In genomic region chr20:31543966-31544598, GRCh38 we compare ENCODE assay signal across 11 cellular contexts. TPM values are rescaled to one million over a fixed set of nuclear protein-coding genes. Genes with fewer than 3 reads are reported as not detected.
DNase-seq lines count a peak whose midpoint lies in the region; ATAC-seq and TF ChIP-seq lines count a peak whose summit lies in the region.
"Had no signal": no experiment of that assay in that cellular context is flagged by ENCODE, and none has a peak within 500 bp of the region (broad histone marks: within the 10 kb centered on the region; RNA-seq: fewer than 3 reads in every experiment).

No MANE protein-coding gene starts in this region.

- H3K4me1 ChIP-seq in ascending aorta (no peaks in the 10 kb centered on the region), uterus (no peaks in the 10 kb centered on the region)

- H3K9me3 Mint-ChIP-seq in WTC11: no peaks in the 10 kb centered on the region

- H3K4me3 Mint-ChIP-seq in WTC11: no peak overlapping the region

- no peak for DNase-seq in Right ventricle myocardium inferior (ENCODE audit: missing footprints)
- no peak for DNase-seq in Right ventricle myocardium superior
- no peak for DNase-seq in ascending aorta (ENCODE audit: low spot score in 2 of 2)
- DNase-seq in iris pigment epithelial cell (ENCODE audit: low read depth): peak; percentile 97
- DNase-seq in uterus: peak; percentile 37 to 41
- DNase-seq in WTC11 (ENCODE audit: low spot score): no peak
- no peak for DNase-seq in anterior cingulate cortex (lab: John Stamatoyannopoulos, UW)
- DNase-seq: NCI-H524 treated with DMSO at 0.1 percent for 48 hours had no signal

- H3K4me3 ChIP-seq in ascending aorta: no peak overlapping the region
- H3K4me3 ChIP-seq in uterus: no peak overlapping the region
- H3K4me3 ChIP-seq: body of pancreas had no signal

- H3K36me3 Mint-ChIP-seq in WTC11: peaks cover 27% of the 10 kb centered on the region

- H3K4me1 Mint-ChIP-seq in WTC11: 0 out of 2 replicates have a peak, but pooled peaks cover 4% of the 10 kb centered on the region

- H3K27ac Mint-ChIP-seq in WTC11: no peak overlapping the region

- ATAC-seq in Right ventricle myocardium inferior (peak; percentile 6), Right ventricle myocardium superior (ENCODE audit: poor library complexity) (no peak), WTC11 (no peak), GM18909 (IDR thresholded peaks at IDR 0.05; ENCODE audit: poor library complexity, unreplicated experiment) (no peak)
- ATAC-seq: body of pancreas had no signal

- H3K27me3 Mint-ChIP-seq in WTC11 (ENCODE audit: low read depth): no peaks in the 10 kb centered on the region

- H3K27me3 ChIP-seq in ascending aorta (no peaks in the 10 kb centered on the region), uterus (no peaks in the 10 kb centered on the region)
- H3K27me3 ChIP-seq: body of pancreas had no signal

- CTCF ChIA-PET in WTC11 (lab: Charles Lee): interaction anchor here (0.6 to 1.8 kb wide), 2 partner anchors 13 kb away, joined by 9 to 10 read pairs; no protein-coding TSS in a partner anchor

- TF ChIP-seq CTCF in ascending aorta (IDR thresholded peaks at IDR 0.05) (no peak), uterus (IDR thresholded peaks at IDR 0.05) (no peak), WTC11 (IDR thresholded peaks at IDR 0.05) (no peak)

- peaks cover 37 to 41% of the 10 kb centered on the region in 2 donors for H3K36me3 ChIP-seq in ascending aorta
- no peaks in the 10 kb centered on the region for H3K36me3 ChIP-seq in uterus

- POLR2A ChIA-PET in WTC11 (lab: Charles Lee): interaction anchor here (0.6 kb wide), 1 partner anchor 16 kb away, joined by 3 read pairs; no protein-coding TSS in a partner anchor

- intact Hi-C loops in Right ventricle myocardium inferior (cut with DNase I) (no loop called here), Right ventricle myocardium superior (cut with DNase I) (no loop called here), ascending aorta (cut with DNase I) (no loop called here), uterus (cut with DNase I; ENCODE audit: low total_unique reads) (no loop called here)

- H3K9me3 ChIP-seq in ascending aorta (no peaks in the 10 kb centered on the region), uterus (no peaks in the 10 kb centered on the region)
- H3K9me3 ChIP-seq: body of pancreas had no signal

- no peak for TF ChIP-seq POLR2A in uterus (IDR thresholded peaks at IDR 0.05)

- H3K27ac ChIP-seq in ascending aorta (peak overlapping the region; percentile 55 to 56), uterus (peak overlapping the region; percentile 24 to 47)
- H3K27ac ChIP-seq: parathyroid adenoma had no signal

TF ChIP-seq in WTC11, 78 proteins besides CTCF, POLR2A, EP300 and RAD21:
- TF ChIP-seq, protein P1, sequence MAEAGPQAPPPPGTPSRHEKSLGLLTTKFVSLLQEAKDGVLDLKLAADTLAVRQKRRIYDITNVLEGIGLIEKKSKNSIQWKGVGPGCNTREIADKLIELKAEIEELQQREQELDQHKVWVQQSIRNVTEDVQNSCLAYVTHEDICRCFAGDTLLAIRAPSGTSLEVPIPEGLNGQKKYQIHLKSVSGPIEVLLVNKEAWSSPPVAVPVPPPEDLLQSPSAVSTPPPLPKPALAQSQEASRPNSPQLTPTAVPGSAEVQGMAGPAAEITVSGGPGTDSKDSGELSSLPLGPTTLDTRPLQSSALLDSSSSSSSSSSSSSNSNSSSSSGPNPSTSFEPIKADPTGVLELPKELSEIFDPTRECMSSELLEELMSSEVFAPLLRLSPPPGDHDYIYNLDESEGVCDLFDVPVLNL (CRISPR knock-in tag; IDR thresholded peaks at IDR 0.05; ENCODE audit: borderline replicate concordance, low read depth): no peak
- TF ChIP-seq, protein P2, sequence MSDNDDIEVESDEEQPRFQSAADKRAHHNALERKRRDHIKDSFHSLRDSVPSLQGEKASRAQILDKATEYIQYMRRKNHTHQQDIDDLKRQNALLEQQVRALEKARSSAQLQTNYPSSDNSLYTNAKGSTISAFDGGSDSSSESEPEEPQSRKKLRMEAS (CRISPR knock-in tag; IDR thresholded peaks at IDR 0.05): no peak
- TF ChIP-seq RORB (CRISPR knock-in tag; IDR thresholded peaks at IDR 0.05) (no peak), ZNF396 (CRISPR knock-in tag; IDR thresholded peaks at IDR 0.05; ENCODE audit: borderline replicate concordance) (no peak), RELA (CRISPR knock-in tag; IDR thresholded peaks at IDR 0.05; ENCODE audit: borderline replicate concordance) (no peak), ZNF138 (CRISPR knock-in tag; conservative IDR thresholded peaks at IDR 0.05) (no peak), USF2 (CRISPR knock-in tag; IDR thresholded peaks at IDR 0.05) (no peak), SP1 (CRISPR knock-in tag; conservative IDR thresholded peaks at IDR 0.05) (no peak), ZBTB43 (CRISPR knock-in tag; IDR thresholded peaks at IDR 0.05) (no peak), NR3C1 (CRISPR knock-in tag; conservative IDR thresholded peaks at IDR 0.05; ENCODE audit: low read depth) (no peak), SMAD3 (CRISPR knock-in tag; IDR thresholded peaks at IDR 0.05; ENCODE audit: borderline replicate concordance) (no peak), MXD4 (CRISPR knock-in tag; IDR thresholded peaks at IDR 0.05; ENCODE audit: borderline replicate concordance) (no peak), CBFB (CRISPR knock-in tag; IDR thresholded peaks at IDR 0.05; ENCODE audit: low read depth) (no peak)
- TF ChIP-seq, protein P3, sequence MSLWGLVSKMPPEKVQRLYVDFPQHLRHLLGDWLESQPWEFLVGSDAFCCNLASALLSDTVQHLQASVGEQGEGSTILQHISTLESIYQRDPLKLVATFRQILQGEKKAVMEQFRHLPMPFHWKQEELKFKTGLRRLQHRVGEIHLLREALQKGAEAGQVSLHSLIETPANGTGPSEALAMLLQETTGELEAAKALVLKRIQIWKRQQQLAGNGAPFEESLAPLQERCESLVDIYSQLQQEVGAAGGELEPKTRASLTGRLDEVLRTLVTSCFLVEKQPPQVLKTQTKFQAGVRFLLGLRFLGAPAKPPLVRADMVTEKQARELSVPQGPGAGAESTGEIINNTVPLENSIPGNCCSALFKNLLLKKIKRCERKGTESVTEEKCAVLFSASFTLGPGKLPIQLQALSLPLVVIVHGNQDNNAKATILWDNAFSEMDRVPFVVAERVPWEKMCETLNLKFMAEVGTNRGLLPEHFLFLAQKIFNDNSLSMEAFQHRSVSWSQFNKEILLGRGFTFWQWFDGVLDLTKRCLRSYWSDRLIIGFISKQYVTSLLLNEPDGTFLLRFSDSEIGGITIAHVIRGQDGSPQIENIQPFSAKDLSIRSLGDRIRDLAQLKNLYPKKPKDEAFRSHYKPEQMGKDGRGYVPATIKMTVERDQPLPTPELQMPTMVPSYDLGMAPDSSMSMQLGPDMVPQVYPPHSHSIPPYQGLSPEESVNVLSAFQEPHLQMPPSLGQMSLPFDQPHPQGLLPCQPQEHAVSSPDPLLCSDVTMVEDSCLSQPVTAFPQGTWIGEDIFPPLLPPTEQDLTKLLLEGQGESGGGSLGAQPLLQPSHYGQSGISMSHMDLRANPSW (CRISPR knock-in tag; conservative IDR thresholded peaks at IDR 0.05; ENCODE audit: low read depth): no peak
- TF ChIP-seq, protein P4, sequence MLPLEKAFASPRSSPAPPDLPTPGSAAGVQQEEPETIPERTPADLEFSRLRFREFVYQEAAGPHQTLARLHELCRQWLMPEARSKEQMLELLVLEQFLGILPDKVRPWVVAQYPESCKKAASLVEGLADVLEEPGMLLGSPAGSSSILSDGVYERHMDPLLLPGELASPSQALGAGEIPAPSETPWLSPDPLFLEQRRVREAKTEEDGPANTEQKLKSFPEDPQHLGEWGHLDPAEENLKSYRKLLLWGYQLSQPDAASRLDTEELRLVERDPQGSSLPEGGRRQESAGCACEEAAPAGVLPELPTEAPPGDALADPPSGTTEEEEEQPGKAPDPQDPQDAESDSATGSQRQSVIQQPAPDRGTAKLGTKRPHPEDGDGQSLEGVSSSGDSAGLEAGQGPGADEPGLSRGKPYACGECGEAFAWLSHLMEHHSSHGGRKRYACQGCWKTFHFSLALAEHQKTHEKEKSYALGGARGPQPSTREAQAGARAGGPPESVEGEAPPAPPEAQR (CRISPR knock-in tag; IDR thresholded peaks at IDR 0.05): no peak

RNA-seq across cellular contexts. Expression of gene HM13, which starts 29.8 kb away (rescaled TPM):
- 46.7 TPM for total RNA-seq in Right ventricle myocardium inferior
- total RNA-seq in Right ventricle myocardium superior: 40.9 TPM
- 84.9 TPM for total RNA-seq in ascending aorta
- 100 to 1,000 TPM in 1 of 4 donors, 10 to 100 TPM in 3; 40.7 to 147 (median 56.0) TPM for total RNA-seq in uterus
- total RNA-seq in WTC11 (2021): 93.3 to 103 TPM (median 101 TPM) in 3 replicates

Comparison
In these comparisons a context has a peak if more than half of its experiments do, and no peak if none do; other contexts are left out.
1. DNase-seq: peak in iris pigment epithelial cell (single experiment) and uterus (2 of 2); none in Right ventricle myocardium inferior (single experiment), Right ventricle myocardium superior (single experiment), ascending aorta (0 of 2), WTC11 (single experiment) and anterior cingulate cortex (0 of 58).